In genomic region chr20:46350201-46350985, GRCh38 we compare ENCODE assay signal across 10 cellular contexts. TPM values are rescaled to one million over a fixed set of nuclear protein-coding genes. Genes with fewer than 3 reads are reported as not detected.
DNase-seq lines count a peak whose midpoint lies in the region; ATAC-seq and FAIRE-seq lines count a peak whose summit lies in the region.
"Had no signal": no experiment of that assay in that cellular context is flagged by ENCODE, and none has a peak within 500 bp of the region (broad histone marks: within the 10 kb centered on the region; RNA-seq: fewer than 3 reads in every experiment).

No MANE protein-coding gene starts in this region.

- H3K9me3 ChIP-seq in BLaER1 (no peaks in the 10 kb centered on the region), HUES48 (ENCODE audit: control insufficient read depth, insufficient read depth, low read length) (no peaks in the 10 kb centered on the region)
- H3K9me3 ChIP-seq: neutrophil had no signal

- ATAC-seq in GM19035 (IDR thresholded peaks at IDR 0.05; ENCODE audit: unreplicated experiment), result peak; percentile 59
- ATAC-seq in activated naive CD4-positive, alpha-beta T cell treated with anti-CD3 and anti-CD28 coated beads, Interleukin-2, amount 50 U/mL, for 72 hours, result peak; percentile 62 to 64

- H3K27ac ChIP-seq in BLaER1 (peak overlapping the region; percentile 73), HUES48 (ENCODE audit: low read depth, low read length) (peak overlapping the region; percentile 86), layer of hippocampus (ENCODE audit: low read depth, low read length) (peak overlapping the region; percentile 66)
- H3K27ac ChIP-seq: neutrophil, PC-9 had no signal

- no peaks in the 10 kb centered on the region for H3K9me3 Mint-ChIP-seq in activated naive CD4-positive, alpha-beta T cell treated with anti-CD3 and anti-CD28 coated beads, Interleukin-2, amount 50 U/mL, for 72 hours

- no peaks in the 10 kb centered on the region for H3K27me3 ChIP-seq in BLaER1
- H3K27me3 ChIP-seq in HUES48 (ENCODE audit: control insufficient read depth, insufficient read depth, low read length), result peaks cover 3% of the 10 kb centered on the region
- H3K27me3 ChIP-seq in layer of hippocampus (ENCODE audit: control insufficient read depth, insufficient read depth, low read length), result no peaks in the 10 kb centered on the region
- H3K27me3 ChIP-seq: neutrophil had no signal

- H3K36me3 Mint-ChIP-seq in activated naive CD4-positive, alpha-beta T cell treated with anti-CD3 and anti-CD28 coated beads, Interleukin-2, amount 50 U/mL, for 72 hours, result peaks cover 0 to 4% of the 10 kb centered on the region in 2 donors

- peak overlapping the region; percentile 91 to 95 for H3K27ac Mint-ChIP-seq in activated naive CD4-positive, alpha-beta T cell treated with anti-CD3 and anti-CD28 coated beads, Interleukin-2, amount 50 U/mL, for 72 hours

- no peak for FAIRE-seq in frontal cortex (lab: Jason Lieb, UNC)

- H3K4me3 ChIP-seq in BLaER1, result no peak overlapping the region
- H3K4me3 ChIP-seq in HUES48 (ENCODE audit: low read depth, low read length), result no peak overlapping the region
- H3K4me3 ChIP-seq: PC-9 had no signal

- peaks cover 38% of the 10 kb centered on the region for H3K4me1 ChIP-seq in BLaER1
- H3K4me1 ChIP-seq in HUES48 (ENCODE audit: control insufficient read depth, insufficient read depth, low read length), result peaks cover 22% of the 10 kb centered on the region

- H3K36me3 ChIP-seq in BLaER1 (peaks cover 71% of the 10 kb centered on the region), HUES48 (ENCODE audit: control insufficient read depth, insufficient read depth, low read length) (peaks cover 21% of the 10 kb centered on the region)

- peak overlapping the region; percentile 73 for H3K4me2 ChIP-seq in BLaER1
- H3K4me2 ChIP-seq: PC-9 had no signal

- no peak for DNase-seq in activated naive CD4-positive, alpha-beta T cell treated with anti-CD3 and anti-CD28 coated beads, Interleukin-2, amount 50 U/mL, for 72 hours (ENCODE audit: low spot score in 2 of 2)
- DNase-seq in RKO (ENCODE audit: low spot score) (no peak), NCI-H2029 treated with DMSO at 0.1 percent for 48 hours (lab: John Stamatoyannopoulos, UW) (no peak), frontal cortex (ENCODE audit: low spot score in 2 of 2) (no peak)

- H3K9ac ChIP-seq in BLaER1 (peak overlapping the region; percentile 48; the same call in 1 of the 2 replicates), HUES48 (ENCODE audit: low read depth, low read length) (0 out of 2 replicates have a peak overlapping the region, but pooled peaks have one; percentile 5)

- peaks cover 40% of the 10 kb centered on the region for H4K20me1 ChIP-seq in BLaER1

RNA-seq across cellular contexts. Expression of gene CDH22, which starts 42.1 kb away (rescaled TPM):
- total RNA-seq in activated naive CD4-positive, alpha-beta T cell treated with anti-CD3 and anti-CD28 coated beads, Interleukin-2, amount 50 U/mL, for 72 hours, result under 1 TPM in 1 of 2 donors, not detected in 1; 0.07 TPM
- 2.0 TPM for total RNA-seq in frontal cortex
- total RNA-seq: PC-9 had no signal

RNA-seq across cellular contexts. Expression of gene ELMO2, which starts 56.0 kb away (rescaled TPM):
- total RNA-seq in activated naive CD4-positive, alpha-beta T cell treated with anti-CD3 and anti-CD28 coated beads, Interleukin-2, amount 50 U/mL, for 72 hours, result 10 to 100 TPM; 50.8 to 57.0 TPM
- 43.2 TPM for total RNA-seq in frontal cortex
